ENCODE assay signal across 8 cellular contexts in the genomic region with DNA sequence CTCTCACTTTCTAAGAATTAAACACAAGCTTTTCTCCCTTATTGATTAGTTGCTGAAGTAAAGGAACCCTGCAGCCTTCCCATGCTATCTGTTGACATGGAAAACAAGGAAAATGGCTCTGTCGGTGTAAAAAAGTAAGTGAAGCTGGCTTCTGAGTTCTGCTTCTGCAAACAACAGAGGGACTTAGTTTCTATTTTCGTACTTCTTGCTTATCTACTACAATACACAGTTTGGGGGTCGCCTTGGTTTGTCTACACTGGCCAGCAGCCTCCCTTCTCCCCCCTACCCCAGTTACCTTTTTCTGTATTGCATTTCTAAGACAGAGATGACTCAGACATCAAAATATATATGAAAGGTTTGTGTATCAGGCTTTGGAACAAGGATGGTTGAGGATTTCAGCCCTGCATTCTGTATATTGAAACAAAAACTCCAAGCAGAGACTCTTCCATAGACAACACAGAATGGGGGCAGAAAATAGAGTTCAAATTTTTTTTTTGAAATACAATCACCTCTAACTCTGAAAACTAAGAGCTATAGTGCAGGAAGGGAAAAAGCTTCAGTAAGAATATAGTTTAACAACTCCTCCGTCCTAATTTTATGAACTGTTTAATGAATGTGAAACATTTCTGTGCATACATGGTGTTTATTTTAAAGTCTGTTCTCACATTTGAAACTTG. TPM values are rescaled to one million over a fixed set of nuclear protein-coding genes. Genes with fewer than 3 reads are reported as not detected.
DNase-seq lines count a peak whose midpoint lies in the region; ATAC-seq, FAIRE-seq and TF ChIP-seq lines count a peak whose summit lies in the region.

No MANE protein-coding gene starts in this region.

- peaks cover 10% of the 10 kb centered on the region for H3K9me3 Mint-ChIP-seq in stimulated activated naive CD8-positive, alpha-beta T cell treated with anti-CD3 and anti-CD28 coated beads, Interleukin-15, Interleukin-2, amounts not matched to agents 100 ng/mL and 50 ng/mL, for 24 hours

- no peaks in the 10 kb centered on the region for H4K20me1 ChIP-seq in keratinocyte (ENCODE audit: control insufficient read depth, extremely low read depth, insufficient read depth, low read length)

- H3K27ac ChIP-seq in WERI-Rb-1 (no peak overlapping the region), keratinocyte (ENCODE audit: control insufficient read depth, insufficient read depth, low read length) (no peak overlapping the region), temporal lobe (ENCODE audit: low read depth, low read length) (peak overlapping the region; percentile 95)

- no peak for DNase-seq in stimulated activated naive CD8-positive, alpha-beta T cell treated with anti-CD3 and anti-CD28 coated beads, Interleukin-15, Interleukin-2, amounts not matched to agents 100 U/mL and 50 U/mL, for 24 hours
- DNase-seq in WERI-Rb-1 (no peak), keratinocyte (ENCODE audit: low read depth, low spot score) (no peak), cerebellar nuclear complex (lab: John Stamatoyannopoulos, UW) (no peak), NCI-H345 (lab: John Stamatoyannopoulos, UW) (no peak)

- peaks cover 17% of the 10 kb centered on the region for H3K4me1 ChIP-seq in keratinocyte (ENCODE audit: control insufficient read depth, extremely low read depth, insufficient read depth, low read length)

- dilution Hi-C loops in keratinocyte (cut with MboI; ENCODE audit: extremely low pct_ligation_motif_present, low sequenced_read_pairs), result no loop called here

- H3K4me3 Mint-ChIP-seq in stimulated activated naive CD8-positive, alpha-beta T cell treated with anti-CD3 and anti-CD28 coated beads, Interleukin-15, Interleukin-2, amounts not matched to agents 100 ng/mL and 50 ng/mL, for 24 hours, result peak overlapping the region; percentile 77

- peaks cover 52% of the 10 kb centered on the region for H3K4me1 Mint-ChIP-seq in stimulated activated naive CD8-positive, alpha-beta T cell treated with anti-CD3 and anti-CD28 coated beads, Interleukin-15, Interleukin-2, amounts not matched to agents 100 ng/mL and 50 ng/mL, for 24 hours (ENCODE audit: low read depth)

- H3K9me1 ChIP-seq in keratinocyte (ENCODE audit: control insufficient read depth, extremely low read depth, insufficient read depth, low read length), result peaks cover 2% of the 10 kb centered on the region

- peak overlapping the region; percentile 25 for H3K9ac ChIP-seq in keratinocyte (ENCODE audit: control insufficient read depth, extremely low read depth, insufficient read depth, low read length)

- no peaks in the 10 kb centered on the region for H3K27me3 Mint-ChIP-seq in stimulated activated naive CD8-positive, alpha-beta T cell treated with anti-CD3 and anti-CD28 coated beads, Interleukin-15, Interleukin-2, amounts not matched to agents 100 ng/mL and 50 ng/mL, for 24 hours

- H3K9me3 ChIP-seq in WERI-Rb-1 (ENCODE audit: severe bottlenecking) (no peaks in the 10 kb centered on the region), keratinocyte (ENCODE audit: control insufficient read depth, low read depth, low read length) (no peaks in the 10 kb centered on the region)

- ATAC-seq in stimulated activated naive CD8-positive, alpha-beta T cell treated with anti-CD3 and anti-CD28 coated beads, Interleukin-15, Interleukin-2, amounts not matched to agents 100 U/mL and 50 U/mL, for 24 hours, result no peak
- ATAC-seq in HG03108 (IDR thresholded peaks at IDR 0.05; ENCODE audit: unreplicated experiment), result no peak

- H3K27me3 ChIP-seq in WERI-Rb-1 (ENCODE audit: insufficient read depth, low read depth, severe bottlenecking) (no peaks in the 10 kb centered on the region), keratinocyte (ENCODE audit: control insufficient read depth, extremely low read depth, insufficient read depth, low read length) (no peaks in the 10 kb centered on the region)

- TF ChIP-seq CTCF in WERI-Rb-1 (IDR thresholded peaks at IDR 0.05; ENCODE audit: low read depth, low read length) (no peak), keratinocyte (optimal IDR thresholded peaks at IDR 0.05 in 1 of 3, IDR thresholded peaks at IDR 0.05 in 1 of 3, conservative IDR thresholded peaks at IDR 0.05 in 1 of 3; ENCODE audit: extremely low read depth in 1 of 3, insufficient read depth in 2 of 3, low read length in 3 of 3) (no peak)

- H3K27ac Mint-ChIP-seq in stimulated activated naive CD8-positive, alpha-beta T cell treated with anti-CD3 and anti-CD28 coated beads, Interleukin-15, Interleukin-2, amounts not matched to agents 100 ng/mL and 50 ng/mL, for 24 hours, result no peak overlapping the region

- H3K79me2 ChIP-seq in keratinocyte (ENCODE audit: control insufficient read depth, insufficient read depth, low read length), result no peaks in the 10 kb centered on the region

- H3K4me3 ChIP-seq in WERI-Rb-1 (ENCODE audit: low read depth, low read length) (peak overlapping the region; percentile 28), keratinocyte (ENCODE audit: control insufficient read depth in 2 of 3, extremely low read depth in 1 of 3, insufficient read depth in 2 of 3, low read depth in 1 of 3, low read length in 3 of 3) (peak overlapping the region in 2 of 3 experiments; percentile 55 to 56)

- peak; percentile 51 for FAIRE-seq in keratinocyte (lab: Jason Lieb, UNC)

- H3K36me3 ChIP-seq in WERI-Rb-1 (no peaks in the 10 kb centered on the region), keratinocyte (ENCODE audit: control insufficient read depth in 2 of 2, extremely low read depth in 1 of 2, insufficient read depth in 2 of 2, low read length in 2 of 2) (no peaks in the 10 kb centered on the region)

- H3K4me2 ChIP-seq in keratinocyte (ENCODE audit: control insufficient read depth, extremely low read depth, insufficient read depth, low read depth, low read length), result peak overlapping the region; percentile 77

- peaks cover 9% of the 10 kb centered on the region for H3K36me3 Mint-ChIP-seq in stimulated activated naive CD8-positive, alpha-beta T cell treated with anti-CD3 and anti-CD28 coated beads, Interleukin-15, Interleukin-2, amounts not matched to agents 100 ng/mL and 50 ng/mL, for 24 hours (ENCODE audit: low read depth)

- peak overlapping the region; percentile 88 for H2AFZ ChIP-seq in keratinocyte (ENCODE audit: control insufficient read depth, low read length)

RNA-seq across cellular contexts. Expression of gene SAMD13, which starts 1.8 kb away (rescaled TPM):
- polyA plus RNA-seq in keratinocyte, result 0.32 to 0.75 TPM (median 0.48 TPM) in 3 replicates
- 0.20 TPM for polyA plus RNA-seq in keratinocyte (2011; ENCODE audit: low read depth)
- polyA plus RNA-seq in keratinocyte (2011; cell fraction: cytosol; rRNA removed), result 0.51 and 0.85 TPM in 2 replicates
- 0.11 and 0.32 TPM in 2 replicates for polyA plus RNA-seq in keratinocyte (2011; cell fraction: nucleus; rRNA removed)
- 0.55 and 0.90 TPM in 2 replicates for polyA plus RNA-seq in keratinocyte (2012; ENCODE audit: low replicate concordance)
- 0.54 TPM in 1 of 3 replicates, not detected in the others for polyA minus RNA-seq in keratinocyte
- polyA minus RNA-seq in keratinocyte (2011; cell fraction: cytosol; rRNA and poly(A)+ RNA removed), result not detected
- polyA minus RNA-seq in keratinocyte (2011; cell fraction: nucleus; rRNA and poly(A)+ RNA removed), result not detected in 2 replicates
- total RNA-seq in temporal lobe, result 1.7 TPM
